ENCODE assay signal across 8 cellular contexts in the genomic region with DNA sequence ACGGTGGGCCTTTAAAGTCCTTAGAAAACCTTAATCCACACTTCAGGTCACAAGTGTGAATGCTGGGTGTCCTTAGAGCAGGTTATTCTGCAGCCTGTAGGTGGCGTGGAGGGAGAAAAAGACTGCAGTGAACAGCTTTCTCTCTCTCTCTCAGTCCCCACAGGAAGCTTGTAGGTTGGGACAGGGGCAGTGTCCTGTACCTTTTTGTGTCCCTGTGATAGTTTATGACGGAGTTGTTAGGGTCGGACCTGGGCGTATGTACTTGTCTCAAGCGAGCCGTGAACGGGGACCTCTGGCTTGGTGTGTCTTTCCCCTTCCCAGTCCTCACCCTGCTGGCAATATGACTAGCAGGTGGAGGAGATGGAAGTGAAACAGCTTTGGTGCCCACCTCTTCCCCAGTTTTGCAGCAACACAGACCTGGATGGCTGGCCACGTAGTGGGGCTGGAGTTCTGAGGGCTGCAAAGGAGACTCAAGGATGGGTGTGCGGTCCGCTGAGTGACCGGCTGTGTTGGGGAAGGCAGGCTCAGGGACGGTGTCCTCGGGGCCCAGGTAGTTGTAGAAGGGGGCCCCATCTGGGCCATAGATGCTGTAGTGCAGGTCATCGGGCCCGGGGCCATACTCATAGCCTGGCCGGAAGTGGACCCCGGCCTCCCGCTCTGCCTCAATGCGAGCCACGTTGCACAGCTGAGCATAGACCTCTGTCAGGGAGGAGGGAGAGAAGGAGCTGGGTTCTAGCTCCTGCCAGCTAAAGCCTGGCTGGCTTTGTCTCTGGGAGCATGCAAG. TPM values are rescaled to one million over a fixed set of nuclear protein-coding genes. Genes with fewer than 3 reads are reported as not detected.
DNase-seq lines count a peak whose midpoint lies in the region; ATAC-seq and TF ChIP-seq lines count a peak whose summit lies in the region.

No MANE protein-coding gene starts in this region.

- no peak overlapping the region for H3K9ac ChIP-seq in colonic mucosa (ENCODE audit: low read depth in 2 of 2, low read length in 2 of 2)

- no peaks in the 10 kb centered on the region for H3K27me3 Mint-ChIP-seq in neural crest cell (ENCODE audit: low read depth)

- DNase-seq in stimulated activated CD4-positive, alpha-beta T cell treated with anti-CD3 and anti-CD28 coated beads, Interleukin-15, amount 100 ng/mL, for 24 hours: peak; percentile 15
- DNase-seq in stimulated activated CD4-positive, alpha-beta T cell treated with anti-CD3 and anti-CD28 coated beads, Interleukin-4, amount 100 ng/mL, for 1 hour: no peak
- DNase-seq in NCI-H69 (lab: John Stamatoyannopoulos, UW) (peak; percentile 42), colonic mucosa (no peak), neural crest cell (ENCODE audit: low read depth, low spot score) (peak; percentile 45)

- H3K27ac Mint-ChIP-seq in neural crest cell (ENCODE audit: unreplicated experiment): peak overlapping the region; percentile 4

- H3K9me3 Mint-ChIP-seq in neural crest cell: no peaks in the 10 kb centered on the region

- H3K4me3 ChIP-seq in colonic mucosa: no peak overlapping the region

- intact Hi-C loops in colonic mucosa (cut with DNase I): loop anchor here (5.0 kb wide), 1 partner anchor 110 kb away; a partner anchor contains a TSS

- no peak overlapping the region for H3K4me3 Mint-ChIP-seq in neural crest cell

- TF ChIP-seq CTCF in colonic mucosa (IDR thresholded peaks at IDR 0.05) (peak; percentile 34), neural crest cell (conservative IDR thresholded peaks at IDR 0.05) (peak; percentile 62)

- no peak overlapping the region for H3K27ac ChIP-seq in colonic mucosa

- H3K36me3 Mint-ChIP-seq in neural crest cell (ENCODE audit: low read depth): no peaks in the 10 kb centered on the region

- ATAC-seq in HG02763 (IDR thresholded peaks at IDR 0.05; ENCODE audit: unreplicated experiment) (no peak), GM21360 (IDR thresholded peaks at IDR 0.05; ENCODE audit: unreplicated experiment) (no peak), HG02884 (IDR thresholded peaks at IDR 0.05; ENCODE audit: unreplicated experiment) (no peak)

- peaks cover 28% of the 10 kb centered on the region for H3K4me1 Mint-ChIP-seq in neural crest cell

- H3K9me3 ChIP-seq in colonic mucosa: no peaks in the 10 kb centered on the region

- no peaks in the 10 kb centered on the region for H3K36me3 ChIP-seq in colonic mucosa

- no peaks in the 10 kb centered on the region for H3K27me3 ChIP-seq in colonic mucosa

- no peaks in the 10 kb centered on the region for H3K4me1 ChIP-seq in colonic mucosa

RNA-seq across cellular contexts. Expression of a gene that starts 8.9 kb away (rescaled TPM):
- total RNA-seq in colonic mucosa (10 to 100 TPM; 42.0 to 43.1 TPM), neural crest cell (37.8 and 40.6 TPM in 2 replicates)

RNA-seq across cellular contexts. Expression of a gene that starts 9.3 kb away (rescaled TPM):
- 100 to 1,000 TPM in 1 of 2 donors, 10 to 100 TPM in 1; 93.6 to 233 TPM for total RNA-seq in colonic mucosa
- 106 and 108 TPM in 2 replicates for total RNA-seq in neural crest cell

Comparison
In these comparisons a context has a peak if more than half of its experiments do, and no peak if none do; other contexts are left out.
1. DNase-seq: peak in stimulated activated CD4-positive, alpha-beta T cell treated with anti-CD3 and anti-CD28 coated beads, Interleukin-15, amount 100 ng/mL, for 24 hours (single experiment), NCI-H69 (single experiment) and neural crest cell (single experiment); none in stimulated activated CD4-positive, alpha-beta T cell treated with anti-CD3 and anti-CD28 coated beads, Interleukin-4, amount 100 ng/mL, for 1 hour (single experiment) and colonic mucosa (single experiment).